ENCODE assay signal across 1 cellular context in the genomic region with DNA sequence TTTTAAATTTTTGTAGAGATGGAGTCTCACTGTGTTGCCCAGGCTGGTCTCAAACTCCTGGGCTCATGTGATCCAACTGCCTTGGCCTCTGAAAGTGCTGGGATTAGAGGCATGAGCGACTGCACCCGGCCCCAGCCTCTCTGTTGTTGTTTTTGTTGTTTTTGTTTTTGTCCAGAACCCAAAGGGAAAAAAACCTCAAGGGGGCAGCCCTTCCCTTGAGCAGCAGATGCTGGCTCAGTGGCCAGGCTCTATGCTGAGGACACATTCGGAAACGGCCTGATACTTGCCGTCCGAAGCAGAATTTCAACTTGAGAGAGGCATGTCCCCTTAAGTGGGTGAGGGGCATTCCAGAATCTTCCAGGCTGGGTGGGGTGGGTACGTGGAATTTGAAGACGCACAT.
TF ChIP-seq lines count a peak whose summit lies in the region.

No MANE protein-coding gene starts in this region.

TF ChIP-seq in SK-N-SH, 30 proteins besides CTCF, POLR2A, EP300 and RAD21 (continued from another document):
- TF ChIP-seq IRF3 (IDR thresholded peaks at IDR 0.05; ENCODE audit: low read depth, low read length) (no peak), MAX (IDR thresholded peaks at IDR 0.05; ENCODE audit: low read depth) (no peak), RXRA (IDR thresholded peaks at IDR 0.05; ENCODE audit: borderline replicate concordance, low read depth) (no peak), ELF1 (IDR thresholded peaks at IDR 0.05) (no peak), RCOR1 (IDR thresholded peaks at IDR 0.05; ENCODE audit: low read length) (no peak), GABPA (IDR thresholded peaks at IDR 0.05; ENCODE audit: low read depth) (no peak), REST (IDR thresholded peaks at IDR 0.05; ENCODE audit: low read depth, low read length) (no peak), MEF2A (IDR thresholded peaks at IDR 0.05; ENCODE audit: borderline replicate concordance, low read depth) (no peak), FOXJ3 (CRISPR knock-in tag; IDR thresholded peaks at IDR 0.05) (no peak), JUND (IDR thresholded peaks at IDR 0.05) (no peak), TEAD4 (IDR thresholded peaks at IDR 0.05; ENCODE audit: borderline replicate concordance, insufficient read depth) (no peak), NRF1 (IDR thresholded peaks at IDR 0.05; ENCODE audit: low read depth, low read length) (no peak), SIN3A (IDR thresholded peaks at IDR 0.05; ENCODE audit: borderline replicate concordance, low read depth, low read length) (no peak), ZBTB33 (IDR thresholded peaks at IDR 0.05; ENCODE audit: borderline replicate concordance, low read depth) (no peak)
